Comparison of ENCODE assay signal across 8 cellular contexts in the genomic region with DNA sequence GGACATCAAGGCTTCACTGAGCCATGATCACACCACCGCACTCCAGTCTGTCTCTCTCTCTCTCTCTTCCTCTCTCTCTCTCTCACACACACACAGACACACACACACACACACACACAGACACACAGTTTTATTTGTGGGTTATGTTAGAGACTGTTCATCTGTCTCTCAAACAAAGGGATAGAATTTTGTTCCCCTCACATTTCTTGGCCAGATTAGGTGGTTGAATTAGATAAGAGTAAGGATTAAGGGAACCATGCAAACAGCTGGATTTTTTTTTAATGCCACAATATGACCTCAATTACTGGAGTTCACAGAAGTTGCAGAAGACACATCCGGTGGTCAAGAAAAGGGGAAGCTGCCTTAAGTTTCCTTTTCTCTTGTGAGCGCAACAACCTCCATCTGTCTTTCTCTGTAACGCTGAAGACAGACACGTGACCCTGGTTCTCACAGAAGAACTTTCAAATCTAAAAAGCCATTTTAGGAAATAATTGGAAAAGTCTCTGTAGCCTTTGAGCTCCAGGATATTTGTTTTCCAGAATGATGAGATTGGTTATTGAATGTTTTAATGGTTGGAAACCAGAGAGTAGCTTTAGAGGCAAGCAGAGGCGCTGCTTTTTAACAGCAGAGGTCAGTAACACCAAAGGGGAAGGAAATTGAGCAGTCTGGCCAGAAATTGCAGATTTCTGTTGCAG. TPM values are rescaled to one million over a fixed set of nuclear protein-coding genes. Genes with fewer than 3 reads are reported as not detected.
DNase-seq lines count a peak whose midpoint lies in the region; ATAC-seq, FAIRE-seq and TF ChIP-seq lines count a peak whose summit lies in the region.

No MANE protein-coding gene starts in this region.

- H3K4me1 ChIP-seq in adipocyte (ENCODE audit: control insufficient read depth, insufficient read depth, low read length) (peaks cover 17% of the 10 kb centered on the region), keratinocyte (ENCODE audit: control insufficient read depth, extremely low read depth, insufficient read depth, low read length) (peaks cover 13% of the 10 kb centered on the region), transverse colon (peaks cover 3 to 20% (median 5%) of the 10 kb centered on the region in 4 donors)

- peak; percentile 74 for FAIRE-seq in keratinocyte (lab: Jason Lieb, UNC)

- WGBS in transverse colon (ENCODE audit: low coverage in 1 of 2), 2 donors: 39 to 50% methylated on average over 4 to 6 of the region's 6 CpGs

- no peak overlapping the region for H2AFZ ChIP-seq in keratinocyte (ENCODE audit: control insufficient read depth, low read length)

- no peaks in the 10 kb centered on the region for H3K9me1 ChIP-seq in keratinocyte (ENCODE audit: control insufficient read depth, extremely low read depth, insufficient read depth, low read length)

- H3K79me2 ChIP-seq in keratinocyte (ENCODE audit: control insufficient read depth, insufficient read depth, low read length): no peaks in the 10 kb centered on the region

- H3K36me3 ChIP-seq in adipocyte (ENCODE audit: control insufficient read depth, insufficient read depth, low read length, severe bottlenecking) (no peaks in the 10 kb centered on the region), keratinocyte (ENCODE audit: control insufficient read depth in 2 of 2, extremely low read depth in 1 of 2, insufficient read depth in 2 of 2, low read length in 2 of 2) (no peaks in the 10 kb centered on the region), transverse colon (no peaks in the 10 kb centered on the region)

- H3K9ac ChIP-seq in adipocyte (ENCODE audit: low read length): no peak overlapping the region
- H3K9ac ChIP-seq in keratinocyte (ENCODE audit: control insufficient read depth, extremely low read depth, insufficient read depth, low read length): no peak overlapping the region

- H3K27ac ChIP-seq in 22Rv1 (no peak overlapping the region), keratinocyte (ENCODE audit: control insufficient read depth, insufficient read depth, low read length) (no peak overlapping the region), transverse colon (peak overlapping the region; percentile 7 to 35 (median 26))

- TF ChIP-seq POLR2A in transverse colon (IDR thresholded peaks at IDR 0.05): no peak

- in situ Hi-C loops in KBM-7 (cut with MboI; ENCODE audit: low pct_unique_long_range_greater_than_20kb, low sequenced_read_pairs) (no loop called here), transverse colon (cut with MboI; ENCODE audit: low pct_ligation_motif_present in 1 of 4, low pct_unique_long_range_greater_than_20kb in 1 of 4, low sequenced_read_pairs in 3 of 4) (loop anchor here (10.0 to 25.0 kb wide), 4 partner anchors 235 to 412 kb away; no protein-coding TSS in a partner anchor)

- dilution Hi-C loops in keratinocyte (cut with MboI; ENCODE audit: extremely low pct_ligation_motif_present, low sequenced_read_pairs): no loop called here

- no peaks in the 10 kb centered on the region for H4K20me1 ChIP-seq in keratinocyte (ENCODE audit: control insufficient read depth, extremely low read depth, insufficient read depth, low read length)

- H3K9me3 ChIP-seq in adipocyte (ENCODE audit: control insufficient read depth, low read length): no peaks in the 10 kb centered on the region
- H3K9me3 ChIP-seq in keratinocyte (ENCODE audit: control insufficient read depth, low read depth, low read length): no peaks in the 10 kb centered on the region
- H3K9me3 ChIP-seq in transverse colon: no peaks in the 10 kb centered on the region

- TF ChIP-seq EP300 in transverse colon (IDR thresholded peaks at IDR 0.05; ENCODE audit: low read depth): no peak

- H3K4me2 ChIP-seq in keratinocyte (ENCODE audit: control insufficient read depth, extremely low read depth, insufficient read depth, low read depth, low read length): no peak overlapping the region

- DNase-seq in GM03348 (ENCODE audit: low spot score) (peak; percentile 18), KBM-7 (peak; percentile 94), adipocyte (ENCODE audit: low read depth) (peak; percentile 21), keratinocyte (ENCODE audit: low read depth, low spot score) (no peak), transverse colon (peak; percentile 37)
- DNase-seq in activated effector memory CD4-positive, alpha-beta T cell treated with Interleukin-2 at 50 U/mL for 16 hours: no peak

- TF ChIP-seq CTCF in 22Rv1 (IDR thresholded peaks at IDR 0.05) (peak; percentile 77), keratinocyte (optimal IDR thresholded peaks at IDR 0.05 in 1 of 3, IDR thresholded peaks at IDR 0.05 in 1 of 3, conservative IDR thresholded peaks at IDR 0.05 in 1 of 3; ENCODE audit: extremely low read depth in 1 of 3, insufficient read depth in 2 of 3, low read length in 3 of 3) (peak; percentile 59 to 78 (median 63)), transverse colon (IDR thresholded peaks at IDR 0.05) (peak; percentile 54 to 61 (median 59))

- intact Hi-C loops in transverse colon (cut with DNase I; ENCODE audit: low total_unique reads): loop anchor here (5.0 kb wide), 1 partner anchor 220 kb away; the partner anchor contains the start of genes LOC128125822 and PTP4A1

- H3K4me3 ChIP-seq in adipocyte (ENCODE audit: low read length): no peak overlapping the region
- H3K4me3 ChIP-seq in keratinocyte (ENCODE audit: control insufficient read depth in 2 of 3, extremely low read depth in 1 of 3, insufficient read depth in 2 of 3, low read depth in 1 of 3, low read length in 3 of 3): no peak overlapping the region
- no peak overlapping the region for H3K4me3 ChIP-seq in transverse colon

- peak; percentile 90 for ATAC-seq in GM21786 (IDR thresholded peaks at IDR 0.05; ENCODE audit: unreplicated experiment)

- H3K27me3 ChIP-seq in adipocyte (replicated peaks; ENCODE audit: control insufficient read depth, insufficient read depth, low read length): no peaks in the 10 kb centered on the region
- H3K27me3 ChIP-seq in keratinocyte (ENCODE audit: control insufficient read depth, extremely low read depth, insufficient read depth, low read length): no peaks in the 10 kb centered on the region
- H3K27me3 ChIP-seq in transverse colon: no peaks in the 10 kb centered on the region

RNA-seq across cellular contexts. Expression of gene LGSN, which starts 33.0 kb away (rescaled TPM):
- polyA plus RNA-seq in keratinocyte: not detected in 3 replicates
- polyA plus RNA-seq in keratinocyte (2011; ENCODE audit: low read depth): not detected
- not detected in 2 replicates for polyA plus RNA-seq in keratinocyte (2011; cell fraction: cytosol; rRNA removed)
- polyA plus RNA-seq in keratinocyte (2011; cell fraction: nucleus; rRNA removed): not detected in 2 replicates
- polyA plus RNA-seq in keratinocyte (2012; ENCODE audit: low replicate concordance): not detected in 2 replicates
- not detected in 3 replicates for polyA minus RNA-seq in keratinocyte
- not detected for polyA minus RNA-seq in keratinocyte (2011; cell fraction: cytosol; rRNA and poly(A)+ RNA removed)
- not detected in 2 replicates for polyA minus RNA-seq in keratinocyte (2011; cell fraction: nucleus; rRNA and poly(A)+ RNA removed)
- 1 to 10 TPM in 1 of 4 donors, under 1 TPM in 1, not detected in 2; 0.32 to 2.4 TPM for total RNA-seq in transverse colon

Comparison
In these comparisons a context has a peak if more than half of its experiments do, and no peak if none do; other contexts are left out.
1. H3K27ac ChIP-seq: peak in transverse colon (4 of 4); none in 22Rv1 (single experiment) and keratinocyte (single experiment).
2. DNase-seq: peak in GM03348 (single experiment), KBM-7 (single experiment), adipocyte (single experiment) and transverse colon (single experiment); none in keratinocyte (single experiment) and activated effector memory CD4-positive, alpha-beta T cell treated with Interleukin-2 at 50 U/mL for 16 hours (single experiment).
3. Peak in every context shown above with its lines, with median percentiles within 50 percentile points of each other: CTCF ChIP-seq.